Comparison of ENCODE assay signal across 10 cellular contexts in the genomic region with DNA sequence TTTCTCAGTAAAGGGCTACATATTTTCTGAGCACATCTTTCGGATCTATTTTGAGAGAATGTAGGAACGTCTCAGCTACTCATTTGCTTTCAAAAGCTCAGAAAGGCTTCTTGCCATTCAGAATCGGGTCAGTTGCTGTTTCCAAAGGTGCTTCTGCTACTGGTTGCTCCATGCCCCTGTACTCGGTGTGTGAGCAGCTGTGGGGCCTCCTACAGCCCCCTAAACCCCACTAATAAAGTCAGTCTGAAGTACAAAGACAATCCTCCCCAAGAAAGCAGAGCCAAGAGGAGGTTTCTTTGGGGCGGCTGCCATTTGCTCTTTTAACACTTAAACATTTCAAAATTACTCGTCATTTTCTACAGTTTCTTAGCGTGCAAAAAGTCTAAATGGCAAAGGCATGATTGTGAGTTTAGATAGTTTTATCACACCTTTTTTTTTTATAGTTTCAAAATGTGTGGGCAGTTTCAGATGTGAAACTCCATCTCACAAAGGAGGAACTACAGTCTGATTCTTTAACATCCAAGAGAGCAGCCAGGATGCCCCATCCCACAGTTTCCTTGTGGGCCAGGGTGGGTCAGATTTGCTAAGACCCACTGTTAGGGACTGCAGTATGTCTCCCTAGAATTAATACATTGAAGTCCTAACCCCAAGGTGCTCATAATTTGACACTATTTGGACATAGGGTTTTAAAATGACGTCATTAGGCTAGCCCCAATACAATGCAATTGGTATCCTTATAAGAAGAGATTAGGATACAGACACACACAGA. TPM values are rescaled to one million over a fixed set of nuclear protein-coding genes. Genes with fewer than 3 reads are reported as not detected.
A peak's percentile ranks its signal among the peaks of the same experiment; 100 is the strongest.
DNase-seq lines count a peak whose midpoint lies in the region; ATAC-seq and TF ChIP-seq lines count a peak whose summit lies in the region.
"Had no signal": no experiment of that assay in that cellular context is flagged by ENCODE, and none has a peak within 500 bp of the region (broad histone marks: within the 10 kb centered on the region; RNA-seq: fewer than 3 reads in every experiment).

No MANE protein-coding gene starts in this region.

- peaks cover 87% of the 10 kb centered on the region for H3K79me2 ChIP-seq in Karpas-422 (ENCODE audit: low read length)

- H3K9ac ChIP-seq in Karpas-422 (ENCODE audit: low read length) = peak overlapping the region; percentile 26

- peak overlapping the region; percentile 92 to 98 (median 97) for H3K4me3 Mint-ChIP-seq in CD8-positive, alpha-beta memory T cell
- peak overlapping the region; percentile 89 to 93 for H3K4me3 Mint-ChIP-seq in activated T-cell treated with anti-CD3 and anti-CD28 coated beads, Interleukin-2, amount 50 U/mL, for 72 hours
- peak overlapping the region; percentile 98 for H3K4me3 Mint-ChIP-seq in natural killer cell treated with Interleukin-12 subunit alpha and Interleukin-12 subunit beta and Interleukin-15 and Interleukin-18, amount 100 ng/mL, for 72 hours

- peaks cover 68% of the 10 kb centered on the region for H3K4me1 ChIP-seq in CD8-positive, alpha-beta memory T cell (ENCODE audit: insufficient read depth, low read length)
- H3K4me1 ChIP-seq in Karpas-422 (ENCODE audit: low read length) (peaks cover 99% of the 10 kb centered on the region), thyroid gland (peaks cover 4 to 18% of the 10 kb centered on the region in 2 donors)

- DNase-seq in CD8-positive, alpha-beta memory T cell = peak in 1 of 5 donors; percentile 43
- DNase-seq in Karpas-422 = no peak
- peak in 1 of 2 donors; percentile 28 for DNase-seq in activated T-cell treated with anti-CD3 and anti-CD28 coated beads, Interleukin-2, amount 50 U/mL, for 72 hours
- no peak for DNase-seq in natural killer cell treated with Interleukin-12 subunit alpha and Interleukin-12 subunit beta and Interleukin-15 and Interleukin-18, amount 100 ng/mL, for 72 hours (ENCODE audit: low spot score)
- DNase-seq in activated gamma-delta T cell (lab: John Stamatoyannopoulos, UW) = no peak
- no peak for DNase-seq in HEK293T (ENCODE audit: extremely low spot score)
- DNase-seq in thyroid gland = no peak
- DNase-seq: Calu3, H7, left colon had no signal

- H3K27me3 ChIP-seq in CD8-positive, alpha-beta memory T cell (ENCODE audit: insufficient read depth, low read length, poor library complexity, severe bottlenecking) = no peaks in the 10 kb centered on the region
- H3K27me3 ChIP-seq in Karpas-422 (ENCODE audit: low read length) (no peaks in the 10 kb centered on the region), thyroid gland (no peaks in the 10 kb centered on the region)

- no peak for TF ChIP-seq CTCF in thyroid gland (IDR thresholded peaks at IDR 0.05)

- peaks cover 79 to 88% (median 86%) of the 10 kb centered on the region in 3 donors for H3K4me1 Mint-ChIP-seq in CD8-positive, alpha-beta memory T cell
- H3K4me1 Mint-ChIP-seq in activated T-cell treated with anti-CD3 and anti-CD28 coated beads, Interleukin-2, amount 50 U/mL, for 72 hours (ENCODE audit: low read depth) = peaks cover 95% of the 10 kb centered on the region
- peaks cover 81 to 95% of the 10 kb centered on the region in 2 donors for H3K4me1 Mint-ChIP-seq in natural killer cell treated with Interleukin-12 subunit alpha and Interleukin-12 subunit beta and Interleukin-15 and Interleukin-18, amount 100 ng/mL, for 72 hours (ENCODE audit: low read depth in 2 of 2)

- H2AFZ ChIP-seq in Karpas-422 (ENCODE audit: low read length) = no peak overlapping the region

- H3K27ac Mint-ChIP-seq in CD8-positive, alpha-beta memory T cell = peak overlapping the region; percentile 92 to 98 (median 97)
- peak overlapping the region; percentile 97 for H3K27ac Mint-ChIP-seq in activated T-cell treated with anti-CD3 and anti-CD28 coated beads, Interleukin-2, amount 50 U/mL, for 72 hours
- peak overlapping the region; percentile 95 for H3K27ac Mint-ChIP-seq in natural killer cell treated with Interleukin-12 subunit alpha and Interleukin-12 subunit beta and Interleukin-15 and Interleukin-18, amount 100 ng/mL, for 72 hours

- H3K4me2 ChIP-seq in Karpas-422 (ENCODE audit: low read depth, low read length, poor library complexity, severe bottlenecking) = peak overlapping the region; percentile 89

- POLR2A ChIA-PET in CD8-positive, alpha-beta memory T cell (lab: Charles Lee) = interaction anchor here (0.7 to 3.5 kb wide), 3 partner anchors 18 to 155 kb away, joined by 3 to 27 read pairs (median 9); no protein-coding TSS in a partner anchor
- POLR2A ChIA-PET in HEK293T (lab: Yijun Ruan, JAX) = no interaction called here

- TF ChIP-seq POLR2A in thyroid gland (IDR thresholded peaks at IDR 0.05) = no peak

- peaks cover 0 to 7% (median 2%) of the 10 kb centered on the region in 5 donors for H3K9me3 Mint-ChIP-seq in CD8-positive, alpha-beta memory T cell
- no peaks in the 10 kb centered on the region for H3K9me3 Mint-ChIP-seq in activated T-cell treated with anti-CD3 and anti-CD28 coated beads, Interleukin-2, amount 50 U/mL, for 72 hours
- H3K9me3 Mint-ChIP-seq in natural killer cell treated with Interleukin-12 subunit alpha and Interleukin-12 subunit beta and Interleukin-15 and Interleukin-18, amount 100 ng/mL, for 72 hours = no peaks in the 10 kb centered on the region

- 82 to 89% methylated on average over 8 of the region's 8 CpGs for whole genome bisulfite sequencing in thyroid gland, 2 donors

- H3K27ac ChIP-seq in CD8-positive, alpha-beta memory T cell (ENCODE audit: low read depth, low read length) = peak overlapping the region; percentile 78
- H3K27ac ChIP-seq in Karpas-422 (ENCODE audit: low read length) = peak overlapping the region; percentile 46; the same call in 1 of the 2 replicates
- H3K27ac ChIP-seq in thyroid gland = no peak overlapping the region

- peaks cover 6 to 60% (median 13%) of the 10 kb centered on the region in 3 donors for H3K36me3 Mint-ChIP-seq in CD8-positive, alpha-beta memory T cell
- peaks cover 2% of the 10 kb centered on the region in 2 donors for H3K36me3 Mint-ChIP-seq in activated T-cell treated with anti-CD3 and anti-CD28 coated beads, Interleukin-2, amount 50 U/mL, for 72 hours (ENCODE audit: insufficient read depth in 2 of 2)
- H3K36me3 Mint-ChIP-seq in natural killer cell treated with Interleukin-12 subunit alpha and Interleukin-12 subunit beta and Interleukin-15 and Interleukin-18, amount 100 ng/mL, for 72 hours = peaks cover 4% of the 10 kb centered on the region

- H3K36me3 ChIP-seq in CD8-positive, alpha-beta memory T cell (ENCODE audit: insufficient read depth, low read length) = no peaks in the 10 kb centered on the region
- H3K36me3 ChIP-seq in Karpas-422 (ENCODE audit: insufficient read depth, low read length) (peaks cover 12% of the 10 kb centered on the region; the same call in 1 of the 2 replicates), thyroid gland (no peaks in the 10 kb centered on the region)

- peak overlapping the region; percentile 83 for H3K4me3 ChIP-seq in CD8-positive, alpha-beta memory T cell (ENCODE audit: low read length)
- H3K4me3 ChIP-seq in Karpas-422 (ENCODE audit: low read length) (peak overlapping the region; percentile 5; the same call in 1 of the 2 replicates), thyroid gland (replicated peaks in 1 of 3) (no peak overlapping the region)

- ATAC-seq in activated T-cell treated with anti-CD3 and anti-CD28 coated beads, Interleukin-2, amount 50 U/mL, for 72 hours (replicated peaks in 1 of 2) = peak in 1 of 2 donors; percentile 1
- ATAC-seq in natural killer cell treated with Interleukin-12 subunit alpha and Interleukin-12 subunit beta and Interleukin-15 and Interleukin-18, amount 100 ng/mL, for 72 hours = peak; percentile 1 to 2

- H3K27me3 Mint-ChIP-seq in CD8-positive, alpha-beta memory T cell = peaks cover 0 to 20% of the 10 kb centered on the region in 2 donors
- no peaks in the 10 kb centered on the region for H3K27me3 Mint-ChIP-seq in activated T-cell treated with anti-CD3 and anti-CD28 coated beads, Interleukin-2, amount 50 U/mL, for 72 hours (ENCODE audit: low read depth)
- no peaks in the 10 kb centered on the region for H3K27me3 Mint-ChIP-seq in natural killer cell treated with Interleukin-12 subunit alpha and Interleukin-12 subunit beta and Interleukin-15 and Interleukin-18, amount 100 ng/mL, for 72 hours

- intact Hi-C loops in thyroid gland (cut with DNase I) = no loop called here

- H3K9me2 ChIP-seq in Karpas-422 (replicated peaks; ENCODE audit: insufficient read depth, low read length) = no peaks in the 10 kb centered on the region

- H3K9me3 ChIP-seq in CD8-positive, alpha-beta memory T cell (ENCODE audit: low read length) = no peaks in the 10 kb centered on the region
- no peaks in the 10 kb centered on the region for H3K9me3 ChIP-seq in Karpas-422 (ENCODE audit: low read length)
- no peaks in the 10 kb centered on the region for H3K9me3 ChIP-seq in thyroid gland

- peaks cover 16% of the 10 kb centered on the region; the same call in 1 of the 2 replicates for H4K20me1 ChIP-seq in Karpas-422 (ENCODE audit: insufficient read depth, low read depth, low read length)

- CTCF ChIA-PET in CD8-positive, alpha-beta memory T cell (lab: Charles Lee) = interaction anchor here (3.4 kb wide), 1 partner anchor 158 kb away, joined by 12 read pairs; no protein-coding TSS in a partner anchor
- CTCF ChIA-PET in HEK293T (lab: Yijun Ruan, JAX) = interaction anchor here (0.6 kb wide), 1 partner anchor 58 kb away, joined by 3 read pairs; no protein-coding TSS in a partner anchor

TF ChIP-seq in HEK293T, 16 proteins besides CTCF, POLR2A, EP300 and RAD21 (continues in another document):
- TF ChIP-seq LEF1 (IDR thresholded peaks at IDR 0.05; ENCODE audit: borderline replicate concordance) (no peak), ARNT (IDR thresholded peaks at IDR 0.05) (no peak), ZNF384 (IDR thresholded peaks at IDR 0.05) (no peak), HDGF (IDR thresholded peaks at IDR 0.05; ENCODE audit: borderline replicate concordance) (no peak), FOXM1 (IDR thresholded peaks at IDR 0.05; ENCODE audit: borderline replicate concordance) (no peak)
- TF ChIP-seq, protein P1, sequence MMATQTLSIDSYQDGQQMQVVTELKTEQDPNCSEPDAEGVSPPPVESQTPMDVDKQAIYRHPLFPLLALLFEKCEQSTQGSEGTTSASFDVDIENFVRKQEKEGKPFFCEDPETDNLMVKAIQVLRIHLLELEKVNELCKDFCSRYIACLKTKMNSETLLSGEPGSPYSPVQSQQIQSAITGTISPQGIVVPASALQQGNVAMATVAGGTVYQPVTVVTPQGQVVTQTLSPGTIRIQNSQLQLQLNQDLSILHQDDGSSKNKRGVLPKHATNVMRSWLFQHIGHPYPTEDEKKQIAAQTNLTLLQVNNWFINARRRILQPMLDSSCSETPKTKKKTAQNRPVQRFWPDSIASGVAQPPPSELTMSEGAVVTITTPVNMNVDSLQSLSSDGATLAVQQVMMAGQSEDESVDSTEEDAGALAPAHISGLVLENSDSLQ (IDR thresholded peaks at IDR 0.05) = no peak

RNA-seq across cellular contexts. Expression of a gene that starts 4.1 kb away (rescaled TPM):
- 10 to 100 TPM; 40.3 to 41.5 TPM for total RNA-seq in CD8-positive, alpha-beta memory T cell
- 22.0 TPM for polyA plus RNA-seq in CD8-positive, alpha-beta memory T cell
- 19.2 and 20.5 TPM in 2 replicates for total RNA-seq in Karpas-422 (2014; rRNA removed; shearing (Covaris generic); ENCODE audit: low replicate concordance)
- total RNA-seq in activated T-cell treated with anti-CD3 and anti-CD28 coated beads, Interleukin-2, amount 50 U/mL, for 72 hours = 10 to 100 TPM; 36.6 to 56.2 TPM
- total RNA-seq in natural killer cell treated with Interleukin-12 subunit alpha and Interleukin-12 subunit beta and Interleukin-15 and Interleukin-18, amount 100 ng/mL, for 72 hours = 100 to 1,000 TPM in 1 of 2 donors, 10 to 100 TPM in 1; 67.8 to 121 TPM
- total RNA-seq in thyroid gland = 10 to 100 TPM in 1 of 4 donors, 1 to 10 TPM in 3; 2.9 to 18.7 (median 7.7) TPM

Comparison
In these comparisons a context has a peak if more than half of its experiments do, and no peak if none do; other contexts are left out.
1. H3K27ac ChIP-seq: peak in CD8-positive, alpha-beta memory T cell (single experiment) and Karpas-422 (single experiment); none in thyroid gland (0 of 3).
2. H3K4me3 ChIP-seq: peak in CD8-positive, alpha-beta memory T cell (single experiment) and Karpas-422 (single experiment); none in thyroid gland (0 of 3).
3. Peak in every context shown above with its lines, with median percentiles within 50 percentile points of each other: H3K27ac Mint-ChIP-seq and H3K4me3 Mint-ChIP-seq.